In genomic region chr12:123971770-123972447, GRCh38 we compare ENCODE assay signal across 8 cellular contexts. TPM values are rescaled to one million over a fixed set of nuclear protein-coding genes. Genes with fewer than 3 reads are reported as not detected.
DNase-seq lines count a peak whose midpoint lies in the region; ATAC-seq and TF ChIP-seq lines count a peak whose summit lies in the region.

No MANE protein-coding gene starts in this region.

- H3K4me2 ChIP-seq in Loucy (ENCODE audit: low read depth, low read length, poor library complexity, severe bottlenecking), result peak overlapping the region; percentile 73

- peak; percentile 26 for ATAC-seq in GM21723 (IDR thresholded peaks at IDR 0.05; ENCODE audit: unreplicated experiment)
- peak; percentile 15 for ATAC-seq in left lung
- ATAC-seq in GM19351 (IDR thresholded peaks at IDR 0.05; ENCODE audit: unreplicated experiment), result no peak

- H3K4me3 ChIP-seq in Loucy (ENCODE audit: low read length, poor library complexity, severe bottlenecking) (peak overlapping the region; percentile 72), left lung (peak overlapping the region; percentile 85 to 86)

- no peaks in the 10 kb centered on the region for H3K36me3 ChIP-seq in Loucy (ENCODE audit: insufficient read depth, low read length)
- H3K36me3 ChIP-seq in left lung, result peaks cover 0 to 6% of the 10 kb centered on the region in 2 donors

- peak overlapping the region; percentile 55 for H2AFZ ChIP-seq in Loucy (ENCODE audit: low read length)

- TF ChIP-seq CTCF in Loucy (conservative IDR thresholded peaks at IDR 0.05; ENCODE audit: low read length) (no peak), left lung (IDR thresholded peaks at IDR 0.05) (no peak)

- H3K9ac ChIP-seq in Loucy (ENCODE audit: low read depth, low read length, poor library complexity, severe bottlenecking), result peak overlapping the region; percentile 59

- H3K4me1 ChIP-seq in Loucy (ENCODE audit: insufficient read depth, low read length, poor library complexity, severe bottlenecking), result peaks cover 33% of the 10 kb centered on the region
- H3K4me1 ChIP-seq in left lung, result peaks cover 12 to 30% of the 10 kb centered on the region in 2 donors

- H3K27ac ChIP-seq in cingulate gyrus (ENCODE audit: low read depth, low read length), result peak overlapping the region; percentile 66
- H3K27ac ChIP-seq in left lung, result peak overlapping the region; percentile 87 to 95

- DNase-seq in COR-L47 (lab: John Stamatoyannopoulos, UW), result peak; percentile 12
- peak; percentile 4 to 25 for DNase-seq in activated CD4-positive, alpha-beta T cell treated with anti-CD3 and anti-CD28 coated beads for 24 hours (ENCODE audit: low read depth in 2 of 2)
- DNase-seq in left lung, result peak in 1 of 2 donors; percentile 86
- peak; percentile 17 to 21 for DNase-seq in stimulated activated CD4-positive, alpha-beta T cell treated with anti-CD3 and anti-CD28 coated beads, Interleukin-4, amount 100 ng/mL, for 4 hours

- H3K27me3 ChIP-seq in Loucy (ENCODE audit: insufficient read depth, low read length, poor library complexity, severe bottlenecking) (no peaks in the 10 kb centered on the region), left lung (peaks cover 0 to 17% of the 10 kb centered on the region in 2 donors)

- H3K9me2 ChIP-seq in Loucy (replicated peaks; ENCODE audit: low read depth, low read length), result no peaks in the 10 kb centered on the region

- H3F3A ChIP-seq in Loucy (ENCODE audit: low read depth), result no peaks in the 10 kb centered on the region; the same call in 1 of the 2 replicates

- H4K20me1 ChIP-seq in Loucy (ENCODE audit: insufficient read depth, low read length, poor library complexity, severe bottlenecking), result peaks cover 32% of the 10 kb centered on the region

- H3K9me3 ChIP-seq in Loucy (ENCODE audit: insufficient read depth, low read depth, low read length), result no peaks in the 10 kb centered on the region
- H3K9me3 ChIP-seq in left lung, result no peaks in the 10 kb centered on the region

- intact Hi-C loops in left lung (cut with DNase I), result no loop called here

- peaks cover 41% of the 10 kb centered on the region for H3K79me2 ChIP-seq in Loucy (ENCODE audit: insufficient read depth, low read length)

RNA-seq across cellular contexts. Expression of gene CCDC92, which starts 0.7 kb away (rescaled TPM):
- 10 to 100 TPM; 40.2 to 54.0 TPM for total RNA-seq in left lung

RNA-seq across cellular contexts. Expression of gene ZNF664, which starts 1.1 kb away (rescaled TPM):
- 10 to 100 TPM; 85.8 to 98.8 TPM for total RNA-seq in left lung
